14 cellular contexts compared by ENCODE assay signal in the genomic region with DNA sequence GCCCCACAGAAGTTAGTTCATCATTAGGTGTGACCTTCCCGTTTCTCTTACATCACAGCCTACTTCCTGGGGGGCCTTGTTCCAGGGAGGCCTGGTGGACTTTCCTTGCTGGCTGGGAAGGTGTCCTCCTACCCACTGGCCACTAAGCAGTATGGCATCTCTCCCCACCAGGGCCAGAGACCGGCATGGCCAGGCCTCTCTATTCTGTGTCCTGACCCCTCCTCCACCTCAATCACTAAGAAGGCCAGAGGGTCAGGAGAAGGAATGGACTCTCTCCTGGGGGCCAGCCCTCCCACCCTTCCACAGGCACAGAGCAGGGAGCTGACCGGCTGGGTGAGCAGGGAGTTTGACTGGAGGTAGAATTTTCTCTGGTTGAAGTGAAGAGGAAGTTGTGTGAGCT.
DNase-seq lines count a peak whose midpoint lies in the region; TF ChIP-seq lines count a peak whose summit lies in the region.
"Had no signal": no experiment of that assay in that cellular context is flagged by ENCODE, and none has a peak within 500 bp of the region (broad histone marks: within the 10 kb centered on the region; RNA-seq: fewer than 3 reads in every experiment).

No MANE protein-coding gene starts in this region.

- peaks cover 10% of the 10 kb centered on the region for H3K4me1 Mint-ChIP-seq in chondrocyte (ENCODE audit: low read depth)
- H3K4me1 Mint-ChIP-seq in nephron: peaks cover 76% of the 10 kb centered on the region
- no peaks in the 10 kb centered on the region for H3K4me1 Mint-ChIP-seq in Calu3 (ENCODE audit: low read depth, unreplicated experiment)
- H3K4me1 Mint-ChIP-seq: IgD-negative memory B cell had no signal

- no TSS peak for BruUV-seq in Calu3 (replicated peaks; lab: Mats Ljungman, UMichigan)

- peak; percentile 65 for DNase-seq in ELF-1 (ENCODE audit: low read depth, low spot score)
- peak; percentile 62 for DNase-seq in chondrocyte (ENCODE audit: low spot score)
- DNase-seq in posterior vena cava (ENCODE audit: low spot score): peak; percentile 66
- DNase-seq in DMS53 (lab: John Stamatoyannopoulos, UW): no peak
- no peak for DNase-seq in Calu3
- no peak for DNase-seq in NCI-H2227 (lab: John Stamatoyannopoulos, UW; ENCODE audit: unreplicated experiment)
- DNase-seq: MV-4-11, NCI-H1105 treated with DMSO at 0.1 percent for 48 hours, NCI-H1694, NCI-H2081, NCI-H2171, NCI-H526 had no signal

- H3K36me3 Mint-ChIP-seq in chondrocyte (ENCODE audit: low read depth) (no peaks in the 10 kb centered on the region), nephron (ENCODE audit: low read depth) (no peaks in the 10 kb centered on the region), Calu3 (ENCODE audit: insufficient read depth, unreplicated experiment) (no peaks in the 10 kb centered on the region)
- H3K36me3 Mint-ChIP-seq: IgD-negative memory B cell had no signal

- H3K27me3 Mint-ChIP-seq in chondrocyte (ENCODE audit: low read depth): no peaks in the 10 kb centered on the region
- H3K27me3 Mint-ChIP-seq in nephron (ENCODE audit: low read depth): no peaks in the 10 kb centered on the region
- peaks cover 59% of the 10 kb centered on the region for H3K27me3 Mint-ChIP-seq in Calu3 (ENCODE audit: unreplicated experiment)

- CTCF ChIA-PET in Calu3 (lab: Charles Lee): no interaction called here

- intact Hi-C loops in posterior vena cava (cut with DNase I) (loop anchor here in 1 of 2 donors (5.0 kb wide), 1 partner anchor 1256 kb away; no protein-coding TSS in a partner anchor), Calu3 (cut with micrococcal nuclease; ENCODE audit: unreplicated experiment) (no loop called here)

- no peaks in the 10 kb centered on the region for H3K9me3 Mint-ChIP-seq in chondrocyte (ENCODE audit: low read depth)
- peaks cover 6% of the 10 kb centered on the region for H3K9me3 Mint-ChIP-seq in nephron
- no peaks in the 10 kb centered on the region for H3K9me3 Mint-ChIP-seq in Calu3 (ENCODE audit: low read depth, unreplicated experiment)
- H3K9me3 Mint-ChIP-seq: IgD-negative memory B cell had no signal

- H3K4me3 Mint-ChIP-seq in chondrocyte (ENCODE audit: unreplicated experiment) (no peak overlapping the region), nephron (peak overlapping the region; percentile 29 to 66 (median 52)), Calu3 (ENCODE audit: low read depth, unreplicated experiment) (no peak overlapping the region)
- H3K4me3 Mint-ChIP-seq: IgD-negative memory B cell had no signal

- H3K27ac Mint-ChIP-seq in chondrocyte (ENCODE audit: unreplicated experiment) (peak overlapping the region; percentile 51), nephron (peak overlapping the region; percentile 96 to 100 (median 98)), Calu3 (ENCODE audit: unreplicated experiment) (no peak overlapping the region)

- TF ChIP-seq CTCF in chondrocyte (IDR thresholded peaks at IDR 0.05) (no peak), nephron (IDR thresholded peaks at IDR 0.05; ENCODE audit: unreplicated experiment in 3 of 3) (no peak), Calu3 (IDR thresholded peaks at IDR 0.05; ENCODE audit: unreplicated experiment) (no peak)

Comparison
In these comparisons a context has a peak if more than half of its experiments do, and no peak if none do; other contexts are left out.
1. DNase-seq: peak in ELF-1 (single experiment), chondrocyte (single experiment) and posterior vena cava (single experiment); none in DMS53 (single experiment), Calu3 (single experiment) and NCI-H2227 (single experiment).
2. H3K4me3 Mint-ChIP-seq: peak in nephron (3 of 3); none in chondrocyte (single experiment) and Calu3 (single experiment).